ENCODE assay signal across 12 cellular contexts in the genomic region with DNA sequence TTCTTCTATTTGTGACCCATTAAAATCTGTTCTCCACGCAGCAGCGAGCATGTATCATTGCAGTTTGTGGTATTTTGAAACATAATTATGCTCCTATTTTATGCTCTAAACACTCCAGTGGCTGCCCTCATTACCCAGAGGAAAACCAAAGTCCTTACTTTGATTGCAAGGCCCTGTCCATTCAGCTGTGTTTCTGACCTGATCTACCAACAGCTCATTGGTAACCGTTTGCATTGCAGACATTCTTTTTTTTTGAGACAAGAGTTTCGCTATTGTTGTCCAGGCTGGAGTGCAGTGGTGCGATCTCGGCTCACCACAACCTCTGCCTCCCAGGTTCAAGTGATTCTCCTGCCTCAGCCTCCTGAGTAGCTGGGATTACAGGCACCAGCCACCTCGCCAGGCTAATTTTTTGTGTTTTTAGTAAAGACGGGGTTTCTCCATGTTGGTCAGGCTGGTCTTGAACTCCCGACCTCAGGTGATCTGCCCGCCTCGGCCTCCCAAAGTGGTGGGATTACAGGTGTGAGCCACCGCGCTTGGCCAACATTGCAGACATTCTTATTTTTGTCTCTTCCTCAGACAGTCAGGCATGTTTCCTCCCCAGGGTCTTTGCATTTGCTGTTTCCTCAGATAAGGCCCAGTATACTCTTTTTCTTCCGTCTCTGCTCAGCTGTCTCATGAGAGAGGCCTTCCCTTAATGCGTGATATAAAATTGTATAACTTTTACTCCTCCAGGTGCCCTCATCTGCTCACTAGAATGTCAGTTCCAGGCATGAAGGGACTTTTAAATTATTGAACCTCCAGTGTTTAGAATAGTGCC. TPM values are rescaled to one million over a fixed set of nuclear protein-coding genes. Genes with fewer than 3 reads are reported as not detected.
DNase-seq lines count a peak whose midpoint lies in the region; ATAC-seq and TF ChIP-seq lines count a peak whose summit lies in the region.
"Had no signal": no experiment of that assay in that cellular context is flagged by ENCODE, and none has a peak within 500 bp of the region (broad histone marks: within the 10 kb centered on the region; RNA-seq: fewer than 3 reads in every experiment).

No MANE protein-coding gene starts in this region.

- H3K27me3 ChIP-seq in DOHH2 (ENCODE audit: control insufficient read depth, low read length): no peaks in the 10 kb centered on the region
- no peaks in the 10 kb centered on the region for H3K27me3 ChIP-seq in OCI-LY1 (ENCODE audit: insufficient read depth, low read length)
- no peaks in the 10 kb centered on the region for H3K27me3 ChIP-seq in upper lobe of right lung
- H3K27me3 ChIP-seq: right atrium auricular region had no signal

- no peaks in the 10 kb centered on the region for H3K9me2 ChIP-seq in DOHH2 (replicated peaks; ENCODE audit: control insufficient read depth, low read length)
- H3K9me2 ChIP-seq in OCI-LY1 (ENCODE audit: low read depth, low read length): no peaks in the 10 kb centered on the region

- H3K36me3 ChIP-seq in DOHH2 (ENCODE audit: control insufficient read depth, low read length) (peaks cover 40% of the 10 kb centered on the region), OCI-LY1 (ENCODE audit: insufficient read depth, low read length) (peaks cover 33% of the 10 kb centered on the region), upper lobe of right lung (peaks cover 29% of the 10 kb centered on the region)

- H3F3A ChIP-seq in DOHH2 (ENCODE audit: control insufficient read depth, insufficient read depth) (peaks cover 48% of the 10 kb centered on the region), OCI-LY1 (ENCODE audit: insufficient read depth, low read length) (peaks cover 10% of the 10 kb centered on the region; the same call in 1 of the 2 replicates)

- ATAC-seq in GM21526 (IDR thresholded peaks at IDR 0.05; ENCODE audit: low FRiP score, unreplicated experiment) (no peak), upper lobe of right lung (no peak)
- ATAC-seq: T-cell had no signal

- intact Hi-C loops in upper lobe of right lung (cut with DNase I): no loop called here

- no peaks in the 10 kb centered on the region for H3K9me3 Mint-ChIP-seq in progenitor cell of endocrine pancreas (ENCODE audit: low read depth)
- H3K9me3 Mint-ChIP-seq: T-cell had no signal

- H3K4me1 Mint-ChIP-seq in progenitor cell of endocrine pancreas (ENCODE audit: low read depth): peaks cover 18% of the 10 kb centered on the region

- no peak overlapping the region for H3K4me3 Mint-ChIP-seq in progenitor cell of endocrine pancreas (ENCODE audit: low read depth)
- H3K4me3 Mint-ChIP-seq: T-cell had no signal

- peak overlapping the region; percentile 81 for H3K4me2 ChIP-seq in DOHH2 (ENCODE audit: low read length)
- peak overlapping the region; percentile 69 for H3K4me2 ChIP-seq in OCI-LY1 (ENCODE audit: low read length)

- peak overlapping the region; percentile 46; the same call in 1 of the 2 replicates for H3K9ac ChIP-seq in OCI-LY1 (ENCODE audit: low read length)

- H3K27ac ChIP-seq in DOHH2 (ENCODE audit: low read depth, low read length): peak overlapping the region; percentile 97
- peak overlapping the region; percentile 93 for H3K27ac ChIP-seq in OCI-LY1 (ENCODE audit: low read depth, low read length, poor library complexity, severe bottlenecking)
- no peak overlapping the region for H3K27ac ChIP-seq in upper lobe of right lung

- H3K27ac Mint-ChIP-seq in progenitor cell of endocrine pancreas: peak overlapping the region; percentile 8

- H3K4me1 ChIP-seq in DOHH2 (ENCODE audit: control insufficient read depth, low read length) (peaks cover 96% of the 10 kb centered on the region), OCI-LY1 (ENCODE audit: insufficient read depth, low read length, severe bottlenecking) (peaks cover 82% of the 10 kb centered on the region), upper lobe of right lung (peaks cover 30% of the 10 kb centered on the region)

- DNase-seq in dermis blood vessel endothelial cell: peak; percentile 41
- no peak for DNase-seq in progenitor cell of endocrine pancreas (ENCODE audit: low spot score, unreplicated experiment)
- DNase-seq in upper lobe of right lung: no peak
- DNase-seq in NCI-H146 treated with DMSO at 0.1 percent for 48 hours (lab: John Stamatoyannopoulos, UW; ENCODE audit: unreplicated experiment): no peak
- DNase-seq: activated CD4-positive, alpha-beta T cell treated with anti-CD3 and anti-CD28 coated beads, Interleukin-2, amount 50 U/mL, for 4 hours; activated naive CD4-positive, alpha-beta T cell; NCI-H2171; T-cell had no signal

- H3K36me3 Mint-ChIP-seq in progenitor cell of endocrine pancreas (ENCODE audit: insufficient read depth): peaks cover 13% of the 10 kb centered on the region

- H3K9me3 ChIP-seq in DOHH2 (ENCODE audit: control insufficient read depth, insufficient read depth, low read length) (no peaks in the 10 kb centered on the region), OCI-LY1 (ENCODE audit: low read length) (no peaks in the 10 kb centered on the region), upper lobe of right lung (no peaks in the 10 kb centered on the region)
- H3K9me3 ChIP-seq: right atrium auricular region had no signal

- H3K27me3 Mint-ChIP-seq in progenitor cell of endocrine pancreas: no peaks in the 10 kb centered on the region
- H3K27me3 Mint-ChIP-seq: T-cell had no signal

- H3K4me3 ChIP-seq in DOHH2 (ENCODE audit: low read length) (peak overlapping the region; percentile 67), OCI-LY1 (ENCODE audit: low read depth, low read length, poor library complexity, severe bottlenecking) (peak overlapping the region; percentile 13), upper lobe of right lung (no peak overlapping the region)
- H3K4me3 ChIP-seq: right atrium auricular region had no signal

- H2AFZ ChIP-seq in OCI-LY1 (ENCODE audit: low read length): no peak overlapping the region

- H3K79me2 ChIP-seq in DOHH2 (ENCODE audit: control insufficient read depth, low read length) (peaks cover 93% of the 10 kb centered on the region), OCI-LY1 (ENCODE audit: insufficient read depth, low read length) (peaks cover 53% of the 10 kb centered on the region)

- H4K20me1 ChIP-seq in DOHH2 (ENCODE audit: control insufficient read depth, insufficient read depth, low read depth, low read length) (no peaks in the 10 kb centered on the region), OCI-LY1 (ENCODE audit: insufficient read depth, low read length) (no peaks in the 10 kb centered on the region)

- TF ChIP-seq CTCF in DOHH2 (IDR thresholded peaks at IDR 0.05; ENCODE audit: low read depth, low read length, poor library complexity, severe bottlenecking) (no peak), OCI-LY1 (IDR thresholded peaks at IDR 0.05; ENCODE audit: low read length) (no peak), progenitor cell of endocrine pancreas (IDR thresholded peaks at IDR 0.05; ENCODE audit: unreplicated experiment) (no peak), upper lobe of right lung (IDR thresholded peaks at IDR 0.05) (no peak)

RNA-seq across cellular contexts. Expression of a gene that starts 32.5 kb away (rescaled TPM):
- total RNA-seq in dermis blood vessel endothelial cell (96.0 and 151 TPM in 2 replicates), progenitor cell of endocrine pancreas (142 and 145 TPM in 2 replicates), upper lobe of right lung (88.6 TPM)

RNA-seq across cellular contexts. Expression of a gene that starts 49.4 kb away (rescaled TPM):
- total RNA-seq in dermis blood vessel endothelial cell (0.74 and 1.5 TPM in 2 replicates), progenitor cell of endocrine pancreas (10.6 and 11.0 TPM in 2 replicates), upper lobe of right lung (10.2 TPM)
